In the genomic region with DNA sequence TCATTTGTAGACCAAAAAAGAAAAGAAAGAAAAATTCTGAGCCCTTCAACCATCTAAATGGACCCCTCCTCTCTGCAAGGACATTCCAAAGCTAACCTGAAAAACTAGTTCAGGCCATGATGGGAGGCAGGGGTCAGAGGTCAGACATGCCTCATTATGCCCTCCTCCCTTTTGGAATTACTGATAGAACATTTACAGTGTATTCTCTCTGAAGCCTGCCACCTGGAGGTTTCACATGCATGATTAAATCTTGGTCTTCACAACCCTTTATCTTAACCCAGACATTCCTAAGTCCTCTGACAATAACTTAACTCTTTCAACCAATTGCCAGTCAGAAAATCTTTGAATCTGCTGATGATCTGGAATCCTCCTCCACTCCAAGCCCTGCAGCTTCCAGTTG, we compare ENCODE assay signal across 11 cellular contexts.
A peak's percentile ranks its signal among the peaks of the same experiment; 100 is the strongest.
DNase-seq lines count a peak whose midpoint lies in the region; ATAC-seq and TF ChIP-seq lines count a peak whose summit lies in the region.
"Had no signal": no experiment of that assay in that cellular context is flagged by ENCODE, and none has a peak within 500 bp of the region (broad histone marks: within the 10 kb centered on the region; RNA-seq: fewer than 3 reads in every experiment).

No MANE protein-coding gene starts in this region.

- no peak overlapping the region for H3K9ac ChIP-seq in endodermal cell (ENCODE audit: extremely low read depth, low read length, poor library complexity, severe bottlenecking)

- H3K27me3 Mint-ChIP-seq in activated CD8-positive, alpha-beta memory T cell treated with anti-CD3 and anti-CD28 coated beads, Interleukin-2, amount 10 ng/mL, durations not matched to agents 7 days and 5 days = no peaks in the 10 kb centered on the region
- peaks cover 8% of the 10 kb centered on the region for H3K27me3 Mint-ChIP-seq in endodermal cell (ENCODE audit: insufficient read depth)
- H3K27me3 Mint-ChIP-seq: activated T-cell treated with anti-CD3 and anti-CD28 coated beads, Interleukin-2, amount 50 U/mL, for 24 hours had no signal

- no peaks in the 10 kb centered on the region for H3K36me3 Mint-ChIP-seq in activated CD8-positive, alpha-beta memory T cell treated with anti-CD3 and anti-CD28 coated beads, Interleukin-2, amount 10 ng/mL, durations not matched to agents 7 days and 5 days
- no peaks in the 10 kb centered on the region for H3K36me3 Mint-ChIP-seq in endodermal cell (ENCODE audit: low read depth)
- H3K36me3 Mint-ChIP-seq in stimulated activated effector memory CD8-positive, alpha-beta T cell treated with anti-CD3 and anti-CD28 coated beads, Interleukin-12 subunit alpha, Interleukin-12 subunit beta, amount 100 ng/mL, for 72 hours = no peaks in the 10 kb centered on the region
- H3K36me3 Mint-ChIP-seq: IgD-negative memory B cell had no signal

- H3K4me3 Mint-ChIP-seq in activated CD8-positive, alpha-beta memory T cell treated with anti-CD3 and anti-CD28 coated beads, Interleukin-2, amount 10 ng/mL, durations not matched to agents 7 days and 5 days = no peak overlapping the region
- no peak overlapping the region for H3K4me3 Mint-ChIP-seq in endodermal cell
- H3K4me3 Mint-ChIP-seq in stimulated activated effector memory CD8-positive, alpha-beta T cell treated with anti-CD3 and anti-CD28 coated beads, Interleukin-12 subunit alpha, Interleukin-12 subunit beta, amount 100 ng/mL, for 72 hours = no peak overlapping the region
- H3K4me3 Mint-ChIP-seq: activated T-cell treated with anti-CD3 and anti-CD28 coated beads, Interleukin-2, amount 50 U/mL, for 24 hours; IgD-negative memory B cell had no signal

- H3K27me3 ChIP-seq in SJSA1 (replicated peaks) (no peaks in the 10 kb centered on the region), endodermal cell (ENCODE audit: control insufficient read depth, insufficient read depth, low read length, poor library complexity, severe bottlenecking) (no peaks in the 10 kb centered on the region)

- peaks cover 22% of the 10 kb centered on the region for H3K4me1 Mint-ChIP-seq in activated CD8-positive, alpha-beta memory T cell treated with anti-CD3 and anti-CD28 coated beads, Interleukin-2, amount 10 ng/mL, durations not matched to agents 7 days and 5 days
- peaks cover 16% of the 10 kb centered on the region for H3K4me1 Mint-ChIP-seq in endodermal cell
- peaks cover 28% of the 10 kb centered on the region for H3K4me1 Mint-ChIP-seq in stimulated activated effector memory CD8-positive, alpha-beta T cell treated with anti-CD3 and anti-CD28 coated beads, Interleukin-12 subunit alpha, Interleukin-12 subunit beta, amount 100 ng/mL, for 72 hours

- peak overlapping the region; percentile 68 for H3K27ac ChIP-seq in SJSA1
- no peak overlapping the region for H3K27ac ChIP-seq in endodermal cell (ENCODE audit: low read depth, low read length)
- H3K27ac ChIP-seq: dorsolateral prefrontal cortex had no signal

- H3K36me3 ChIP-seq in SJSA1 (no peaks in the 10 kb centered on the region), endodermal cell (ENCODE audit: control insufficient read depth, insufficient read depth, low read length) (no peaks in the 10 kb centered on the region)

- H3K4me3 ChIP-seq in SJSA1 = no peak overlapping the region
- H3K4me3 ChIP-seq in endodermal cell (ENCODE audit: low read length) = no peak overlapping the region

- no peaks in the 10 kb centered on the region for H3K9me3 Mint-ChIP-seq in activated CD8-positive, alpha-beta memory T cell treated with anti-CD3 and anti-CD28 coated beads, Interleukin-2, amount 10 ng/mL, durations not matched to agents 7 days and 5 days (ENCODE audit: low read depth)
- no peaks in the 10 kb centered on the region for H3K9me3 Mint-ChIP-seq in endodermal cell
- H3K9me3 Mint-ChIP-seq in stimulated activated effector memory CD8-positive, alpha-beta T cell treated with anti-CD3 and anti-CD28 coated beads, Interleukin-12 subunit alpha, Interleukin-12 subunit beta, amount 100 ng/mL, for 72 hours = no peaks in the 10 kb centered on the region
- H3K9me3 Mint-ChIP-seq: activated T-cell treated with anti-CD3 and anti-CD28 coated beads, Interleukin-2, amount 50 U/mL, for 24 hours; IgD-negative memory B cell had no signal

- ATAC-seq in activated CD8-positive, alpha-beta memory T cell treated with anti-CD3 and anti-CD28 coated beads, Interleukin-2, amount 10 ng/mL, durations not matched to agents 7 days and 5 days = no peak
- peak; percentile 41 for ATAC-seq in stimulated activated effector memory CD8-positive, alpha-beta T cell treated with anti-CD3 and anti-CD28 coated beads, Interleukin-12 subunit alpha, Interleukin-12 subunit beta, amount 100 ng/mL, for 72 hours
- ATAC-seq in HG03460 (IDR thresholded peaks at IDR 0.05; ENCODE audit: unreplicated experiment) = no peak

- peak overlapping the region; percentile 15 for H3K27ac Mint-ChIP-seq in activated CD8-positive, alpha-beta memory T cell treated with anti-CD3 and anti-CD28 coated beads, Interleukin-2, amount 10 ng/mL, durations not matched to agents 7 days and 5 days
- H3K27ac Mint-ChIP-seq in endodermal cell = peak overlapping the region; percentile 78
- peak overlapping the region; percentile 54 for H3K27ac Mint-ChIP-seq in stimulated activated effector memory CD8-positive, alpha-beta T cell treated with anti-CD3 and anti-CD28 coated beads, Interleukin-12 subunit alpha, Interleukin-12 subunit beta, amount 100 ng/mL, for 72 hours
- H3K27ac Mint-ChIP-seq: activated T-cell treated with anti-CD3 and anti-CD28 coated beads, Interleukin-2, amount 50 U/mL, for 24 hours; IgD-negative memory B cell had no signal

- no peak for DNase-seq in activated CD8-positive, alpha-beta memory T cell treated with anti-CD3 and anti-CD28 coated beads, Interleukin-2, amount 10 ng/mL, durations not matched to agents 7 days and 5 days
- no peak for DNase-seq in activated CD8-positive, alpha-beta memory T cell treated with anti-CD3 and anti-CD28 coated beads for 24 hours
- peak in 1 of 2 experiments; percentile 31 for DNase-seq in SJSA1 (ENCODE audit: low read depth in 1 of 2, low spot score in 2 of 2)
- DNase-seq in endodermal cell = peak; percentile 64
- DNase-seq in stimulated activated effector memory CD8-positive, alpha-beta T cell treated with anti-CD3 and anti-CD28 coated beads, Interleukin-12 subunit alpha, Interleukin-12 subunit beta, amount 100 ng/mL, for 72 hours (ENCODE audit: low spot score in 2 of 2) = no peak
- DNase-seq in NCI-H146 (lab: John Stamatoyannopoulos, UW) = no peak
- DNase-seq in NCI-H1105 treated with DMSO at 0.1 percent for 48 hours (lab: John Stamatoyannopoulos, UW) = no peak

- CTCF ChIA-PET in activated CD8-positive, alpha-beta memory T cell treated with anti-CD3 and anti-CD28 coated beads, Interleukin-2, amount 10 ng/mL, durations not matched to agents 7 days and 5 days (lab: Charles Lee) = interaction anchor here (0.6 to 5.5 kb wide), 20 partner anchors 10 to 410 kb away, joined by 3 to 79 read pairs (median 7); a partner anchor contains a TSS

- H3K4me1 ChIP-seq in SJSA1 (replicated peaks) = peaks cover 41% of the 10 kb centered on the region
- peaks cover 6% of the 10 kb centered on the region for H3K4me1 ChIP-seq in endodermal cell (ENCODE audit: control insufficient read depth, insufficient read depth, low read length)

- H3K9me3 ChIP-seq in SJSA1 (replicated peaks) (peaks cover 6% of the 10 kb centered on the region; the same call in 1 of the 2 replicates), endodermal cell (ENCODE audit: control insufficient read depth, low read length) (no peaks in the 10 kb centered on the region)

- TF ChIP-seq CTCF in endodermal cell (conservative IDR thresholded peaks at IDR 0.05) = peak; percentile 26

Comparison
In these comparisons a context has a peak if more than half of its experiments do, and no peak if none do; other contexts are left out.
1. H3K27ac Mint-ChIP-seq: peak in every context shown above with its lines; median percentile 78 in endodermal cell; 54 in stimulated activated effector memory CD8-positive, alpha-beta T cell treated with anti-CD3 and anti-CD28 coated beads, Interleukin-12 subunit alpha, Interleukin-12 subunit beta, amount 100 ng/mL, for 72 hours; 15 in activated CD8-positive, alpha-beta memory T cell treated with anti-CD3 and anti-CD28 coated beads, Interleukin-2, amount 10 ng/mL, durations not matched to agents 7 days and 5 days.